ENCODE assay signal across 11 cellular contexts in genomic region chr14:65224799-65225198, GRCh38.
DNase-seq lines count a peak whose midpoint lies in the region; ATAC-seq and TF ChIP-seq lines count a peak whose summit lies in the region.
"Had no signal": no experiment of that assay in that cellular context is flagged by ENCODE, and none has a peak within 500 bp of the region (broad histone marks: within the 10 kb centered on the region; RNA-seq: fewer than 3 reads in every experiment).

No MANE protein-coding gene starts in this region.

- H3K79me2 ChIP-seq in parathyroid adenoma = no peaks in the 10 kb centered on the region

- peaks cover 11% of the 10 kb centered on the region for H3K4me1 ChIP-seq in parathyroid adenoma

- no peaks in the 10 kb centered on the region for H3K36me3 ChIP-seq in parathyroid adenoma (ENCODE audit: control insufficient read depth, insufficient read depth, low read length)
- H3K36me3 ChIP-seq: gastroesophageal sphincter, spleen, vagina had no signal

- H2AFZ ChIP-seq in parathyroid adenoma = peak overlapping the region; percentile 69

- DNase-seq in NCI-H82 (lab: John Stamatoyannopoulos, UW) (peak; percentile 42), NCI-H82 treated with DMSO at 0.1 percent for 48 hours (lab: John Stamatoyannopoulos, UW; ENCODE audit: unreplicated experiment) (no peak), NCI-H2171 (lab: John Stamatoyannopoulos, UW) (peak; percentile 88), cerebellar cortex (ENCODE audit: low spot score) (peak; percentile 58), COR-L47 (lab: John Stamatoyannopoulos, UW) (no peak), kidney glomerular epithelial cell (lab: John Stamatoyannopoulos, UW) (no peak)
- DNase-seq in stimulated activated effector memory CD8-positive, alpha-beta T cell treated with anti-CD3 and anti-CD28 coated beads, Interleukin-12 subunit alpha, Interleukin-12 subunit beta, amount 100 ng/mL, for 72 hours (ENCODE audit: low spot score in 2 of 2) = no peak
- DNase-seq: spleen had no signal

- no peak for ATAC-seq in stimulated activated effector memory CD8-positive, alpha-beta T cell treated with anti-CD3 and anti-CD28 coated beads, Interleukin-12 subunit alpha, Interleukin-12 subunit beta, amount 100 ng/mL, for 72 hours
- ATAC-seq: gastroesophageal sphincter had no signal

- no peak for TF ChIP-seq CTCF in parathyroid adenoma (IDR thresholded peaks at IDR 0.05)

- H3K9ac ChIP-seq in parathyroid adenoma = no peak overlapping the region

- no peaks in the 10 kb centered on the region for H3K36me3 Mint-ChIP-seq in stimulated activated effector memory CD8-positive, alpha-beta T cell treated with anti-CD3 and anti-CD28 coated beads, Interleukin-12 subunit alpha, Interleukin-12 subunit beta, amount 100 ng/mL, for 72 hours

- H3K27ac Mint-ChIP-seq in stimulated activated effector memory CD8-positive, alpha-beta T cell treated with anti-CD3 and anti-CD28 coated beads, Interleukin-12 subunit alpha, Interleukin-12 subunit beta, amount 100 ng/mL, for 72 hours = no peak overlapping the region

- H3K9me3 ChIP-seq in parathyroid adenoma (ENCODE audit: control insufficient read depth, low read length) = no peaks in the 10 kb centered on the region
- H3K9me3 ChIP-seq: gastroesophageal sphincter, spleen, vagina had no signal

- H3K4me3 Mint-ChIP-seq in stimulated activated effector memory CD8-positive, alpha-beta T cell treated with anti-CD3 and anti-CD28 coated beads, Interleukin-12 subunit alpha, Interleukin-12 subunit beta, amount 100 ng/mL, for 72 hours = no peak overlapping the region

- H3K27me3 ChIP-seq in parathyroid adenoma (ENCODE audit: control insufficient read depth, insufficient read depth, low read length) = no peaks in the 10 kb centered on the region
- H3K27me3 ChIP-seq: gastroesophageal sphincter, spleen, vagina had no signal

- H3K9me3 Mint-ChIP-seq in stimulated activated effector memory CD8-positive, alpha-beta T cell treated with anti-CD3 and anti-CD28 coated beads, Interleukin-12 subunit alpha, Interleukin-12 subunit beta, amount 100 ng/mL, for 72 hours = no peaks in the 10 kb centered on the region

- no peak overlapping the region for H3K4me2 ChIP-seq in parathyroid adenoma (ENCODE audit: low read length)

- peaks cover 51% of the 10 kb centered on the region for H3K4me1 Mint-ChIP-seq in stimulated activated effector memory CD8-positive, alpha-beta T cell treated with anti-CD3 and anti-CD28 coated beads, Interleukin-12 subunit alpha, Interleukin-12 subunit beta, amount 100 ng/mL, for 72 hours

- no peak overlapping the region for H3K4me3 ChIP-seq in parathyroid adenoma (ENCODE audit: low read depth, low read length)
- H3K4me3 ChIP-seq: gastroesophageal sphincter, spleen, vagina had no signal

- peak overlapping the region; percentile 8 for H3K27ac ChIP-seq in parathyroid adenoma
- H3K27ac ChIP-seq: gastroesophageal sphincter, spleen, vagina had no signal

Comparison
In these comparisons a context has a peak if more than half of its experiments do, and no peak if none do; other contexts are left out.
1. DNase-seq: peak in NCI-H82 (single experiment), NCI-H2171 (single experiment) and cerebellar cortex (single experiment); none in NCI-H82 treated with DMSO at 0.1 percent for 48 hours (single experiment), stimulated activated effector memory CD8-positive, alpha-beta T cell treated with anti-CD3 and anti-CD28 coated beads, Interleukin-12 subunit alpha, Interleukin-12 subunit beta, amount 100 ng/mL, for 72 hours (0 of 2), COR-L47 (single experiment) and kidney glomerular epithelial cell (single experiment).